In genomic region chr2:233846387-233847247, GRCh38 we compare ENCODE assay signal across 26 cellular contexts. TPM values are rescaled to one million over a fixed set of nuclear protein-coding genes. Genes with fewer than 3 reads are reported as not detected.
DNase-seq lines count a peak whose midpoint lies in the region; ATAC-seq, FAIRE-seq and TF ChIP-seq lines count a peak whose summit lies in the region.
"Had no signal": no experiment of that assay in that cellular context is flagged by ENCODE, and none has a peak within 500 bp of the region (broad histone marks: within the 10 kb centered on the region; RNA-seq: fewer than 3 reads in every experiment).

No MANE protein-coding gene starts in this region.

- no peak for FAIRE-seq in GM12878 (lab: Jason Lieb, UNC)

- H4K20me1 ChIP-seq in Loucy (ENCODE audit: insufficient read depth, low read length, poor library complexity, severe bottlenecking) (peaks cover 53% of the 10 kb centered on the region), GM12878 (ENCODE audit: control insufficient read depth, insufficient read depth) (no peaks in the 10 kb centered on the region), osteoblast (ENCODE audit: insufficient read depth, low read length) (no peaks in the 10 kb centered on the region)

- TF ChIP-seq CTCF in Loucy (conservative IDR thresholded peaks at IDR 0.05; ENCODE audit: low read length) (no peak), GM12878 (IDR thresholded peaks at IDR 0.05 in 2 of 3, conservative IDR thresholded peaks at IDR 0.05 in 1 of 3; ENCODE audit: control insufficient read depth in 2 of 3, extremely low read depth in 1 of 3, insufficient read depth in 1 of 3, low read depth in 3 of 3, low read length in 3 of 3) (no peak), osteoblast (IDR thresholded peaks at IDR 0.05; ENCODE audit: extremely low read depth, low read depth, low read length) (no peak), progenitor cell of endocrine pancreas (IDR thresholded peaks at IDR 0.05; ENCODE audit: unreplicated experiment) (no peak)

- H3K4me1 Mint-ChIP-seq in activated CD4-positive, alpha-beta memory T cell treated with anti-CD3 and anti-CD28 coated beads, Interleukin-2, amount 10 ng/mL, durations not matched to agents 7 days and 5 days: peaks cover 63% of the 10 kb centered on the region
- H3K4me1 Mint-ChIP-seq in activated CD4-positive, alpha-beta memory T cell treated with anti-CD3 and anti-CD28 coated beads for 36 hours (ENCODE audit: low read depth): peaks cover under 1% of the 10 kb centered on the region
- no peaks in the 10 kb centered on the region for H3K4me1 Mint-ChIP-seq in progenitor cell of endocrine pancreas (ENCODE audit: low read depth)

- H3K4me3 ChIP-seq in Loucy (ENCODE audit: low read length, poor library complexity, severe bottlenecking) (peak overlapping the region; percentile 19), GM12878 (no peak overlapping the region), osteoblast (ENCODE audit: insufficient read depth, low read length) (no peak overlapping the region)
- H3K4me3 ChIP-seq: heart left ventricle, smooth muscle cell, thoracic aorta had no signal

- intact Hi-C loops in activated CD4-positive, alpha-beta memory T cell treated with anti-CD3 and anti-CD28 coated beads for 36 hours (cut with micrococcal nuclease): no loop called here
- intact Hi-C loops in GM12878 (cut with micrococcal nuclease; ENCODE audit: unreplicated experiment): no loop called here

- no peaks in the 10 kb centered on the region for H3F3A ChIP-seq in Loucy (ENCODE audit: low read depth)

- peaks cover 96% of the 10 kb centered on the region for H3K36me3 ChIP-seq in Loucy (ENCODE audit: insufficient read depth, low read length)
- H3K36me3 ChIP-seq in GM12878 (ENCODE audit: control insufficient read depth in 2 of 2, insufficient read depth in 2 of 2, low read length in 1 of 2): peaks cover 45 to 51% of the 10 kb centered on the region in 2 experiments
- peaks cover 92% of the 10 kb centered on the region for H3K36me3 ChIP-seq in osteoblast (ENCODE audit: insufficient read depth, low read length)
- H3K36me3 ChIP-seq: thoracic aorta had no signal

- no peak for TF ChIP-seq POLR2A in GM12878 (IDR thresholded peaks at IDR 0.05; ENCODE audit: low read depth, low read length)

- WGBS in GM12878 (ENCODE audit: insufficient coverage, insufficient replicate concordance, low lambda C conversion rate, missing lambda C conversion rate): 90% methylated on average over 16 of the region's 16 CpGs

- H3K9me3 Mint-ChIP-seq in activated CD4-positive, alpha-beta memory T cell treated with anti-CD3 and anti-CD28 coated beads, Interleukin-2, amount 10 ng/mL, durations not matched to agents 7 days and 5 days: no peaks in the 10 kb centered on the region
- no peaks in the 10 kb centered on the region for H3K9me3 Mint-ChIP-seq in activated CD4-positive, alpha-beta memory T cell treated with anti-CD3 and anti-CD28 coated beads for 36 hours
- H3K9me3 Mint-ChIP-seq in progenitor cell of endocrine pancreas (ENCODE audit: low read depth): no peaks in the 10 kb centered on the region
- H3K9me3 Mint-ChIP-seq: activated T-cell treated with anti-CD3 and anti-CD28 coated beads, Interleukin-2, amount 50 U/mL, for 24 hours had no signal

- CTCF ChIA-PET in activated CD4-positive, alpha-beta memory T cell treated with anti-CD3 and anti-CD28 coated beads, Interleukin-2, amount 10 ng/mL, durations not matched to agents 7 days and 5 days (lab: Charles Lee): interaction anchor here (1.6 kb wide), 1 partner anchor 11 kb away, joined by 5 read pairs; no protein-coding TSS in a partner anchor
- CTCF ChIA-PET in activated CD4-positive, alpha-beta memory T cell treated with anti-CD3 and anti-CD28 coated beads for 36 hours (lab: Charles Lee): interaction anchor here (0.5 kb wide), 1 partner anchor 11 kb away, joined by 3 read pairs; no protein-coding TSS in a partner anchor
- CTCF ChIA-PET in GM12878 (lab: Yijun Ruan, JAX): interaction anchor here (0.7 kb wide), 1 partner anchor 13 kb away, joined by 3 read pairs; no protein-coding TSS in a partner anchor

- H2AFZ ChIP-seq in Loucy (ENCODE audit: low read length) (no peak overlapping the region), GM12878 (ENCODE audit: control insufficient read depth, low read depth, low read length) (no peak overlapping the region), osteoblast (ENCODE audit: low read length) (peak overlapping the region; percentile 3)

- RAD21 ChIA-PET in GM12878 (lab: Charles Lee; ENCODE audit: unreplicated experiment): no interaction called here

- BruUV-seq in GM12878 (replicated peaks; lab: Mats Ljungman, UMichigan): no TSS peak

- in situ Hi-C loops in GM12878 (cut with MboI): no loop called here

- ATAC-seq in GM12878 (peak; percentile 49; the same call in 2 of the 3 replicates), HG02884 (IDR thresholded peaks at IDR 0.05; ENCODE audit: unreplicated experiment) (no peak)

- no peaks in the 10 kb centered on the region for H3K27me3 ChIP-seq in Loucy (ENCODE audit: insufficient read depth, low read length, poor library complexity, severe bottlenecking)
- no peaks in the 10 kb centered on the region for H3K27me3 ChIP-seq in GM12878 (replicated peaks in 1 of 2; ENCODE audit: control insufficient read depth in 2 of 2, insufficient read depth in 2 of 2, low read length in 1 of 2)
- no peaks in the 10 kb centered on the region for H3K27me3 ChIP-seq in osteoblast (ENCODE audit: insufficient read depth, low read length)
- H3K27me3 ChIP-seq: heart left ventricle had no signal

- no peaks in the 10 kb centered on the region for H3K9me2 ChIP-seq in Loucy (replicated peaks; ENCODE audit: low read depth, low read length)

- H3K9me3 ChIP-seq in Loucy (ENCODE audit: insufficient read depth, low read depth, low read length) (no peaks in the 10 kb centered on the region), GM12878 (replicated peaks; ENCODE audit: control insufficient read depth, insufficient read depth, low read length) (no peaks in the 10 kb centered on the region), osteoblast (ENCODE audit: low read depth, low read length) (no peaks in the 10 kb centered on the region)
- H3K9me3 ChIP-seq: Caco-2, heart left ventricle, thoracic aorta had no signal

- DNase-seq in activated CD4-positive, alpha-beta memory T cell treated with anti-CD3 and anti-CD28 coated beads, Interleukin-2, amount 10 ng/mL, durations not matched to agents 7 days and 5 days: peak; percentile 13
- no peak for DNase-seq in activated CD4-positive, alpha-beta memory T cell treated with anti-CD3 and anti-CD28 coated beads for 36 hours
- DNase-seq in GM12878 (ENCODE audit: low read depth, low spot score) (no peak), osteoblast (ENCODE audit: insufficient read length, low spot score, missing footprints) (no peak), progenitor cell of endocrine pancreas (ENCODE audit: low spot score, unreplicated experiment) (no peak)
- DNase-seq in activated effector memory CD4-positive, alpha-beta T cell treated with Interleukin-2 at 50 U/mL for 16 hours: no peak
- DNase-seq: activated CD4-positive, CD25-positive, alpha-beta regulatory T cell; activated naive CD4-positive, alpha-beta T cell treated with Interleukin-2 at 50 U/mL for 16 hours; activated T-cell treated with anti-CD3 and anti-CD28 coated beads, Interleukin-2, amount 50 U/mL, for 24 hours; Caco-2; central memory CD4-positive, alpha-beta T cell; H7; heart left ventricle; mesenchymal stem cell; NCI-H1092; NCI-H187; NCI-H2227 treated with DMSO at 0.1 percent for 48 hours; NCI-H69; retina; stimulated activated CD4-positive, alpha-beta T cell treated with anti-CD3 and anti-CD28 coated beads, Interleukin-2, amount 100 ng/mL, for 24 hours; T1000 had no signal

- SMC1A ChIA-PET in GM12878 (lab: Charles Lee; ENCODE audit: uncharacterized antibody, unreplicated experiment): interaction anchor here (0.6 to 1.2 kb wide), 2 partner anchors 10 to 1496 kb away, joined by 3 to 4 read pairs; no protein-coding TSS in a partner anchor

- H3K4me1 ChIP-seq in Loucy (ENCODE audit: insufficient read depth, low read length, poor library complexity, severe bottlenecking): peaks cover 42% of the 10 kb centered on the region
- no peaks in the 10 kb centered on the region for H3K4me1 ChIP-seq in GM12878 (ENCODE audit: control insufficient read depth, insufficient read depth, low read length)
- peaks cover under 1% of the 10 kb centered on the region for H3K4me1 ChIP-seq in osteoblast (ENCODE audit: insufficient read depth, low read length)
- H3K4me1 ChIP-seq: Caco-2, heart left ventricle had no signal

- no peaks in the 10 kb centered on the region for H3K27me3 Mint-ChIP-seq in activated CD4-positive, alpha-beta memory T cell treated with anti-CD3 and anti-CD28 coated beads, Interleukin-2, amount 10 ng/mL, durations not matched to agents 7 days and 5 days
- H3K27me3 Mint-ChIP-seq in activated CD4-positive, alpha-beta memory T cell treated with anti-CD3 and anti-CD28 coated beads for 36 hours: no peaks in the 10 kb centered on the region
- no peaks in the 10 kb centered on the region for H3K27me3 Mint-ChIP-seq in progenitor cell of endocrine pancreas
- H3K27me3 Mint-ChIP-seq: activated T-cell treated with anti-CD3 and anti-CD28 coated beads, Interleukin-2, amount 50 U/mL, for 24 hours had no signal

- H3K27ac Mint-ChIP-seq in activated CD4-positive, alpha-beta memory T cell treated with anti-CD3 and anti-CD28 coated beads, Interleukin-2, amount 10 ng/mL, durations not matched to agents 7 days and 5 days: no peak overlapping the region
- H3K27ac Mint-ChIP-seq in activated CD4-positive, alpha-beta memory T cell treated with anti-CD3 and anti-CD28 coated beads for 36 hours: no peak overlapping the region
- no peak overlapping the region for H3K27ac Mint-ChIP-seq in progenitor cell of endocrine pancreas
- H3K27ac Mint-ChIP-seq: activated T-cell treated with anti-CD3 and anti-CD28 coated beads, Interleukin-2, amount 50 U/mL, for 24 hours had no signal

- POLR2A ChIA-PET in activated CD4-positive, alpha-beta memory T cell treated with anti-CD3 and anti-CD28 coated beads, Interleukin-2, amount 10 ng/mL, durations not matched to agents 7 days and 5 days (lab: Charles Lee): interaction anchor here (0.8 kb wide), 1 partner anchor 8 kb away, joined by 3 read pairs; no protein-coding TSS in a partner anchor
- POLR2A ChIA-PET in activated CD4-positive, alpha-beta memory T cell treated with anti-CD3 and anti-CD28 coated beads for 36 hours (lab: Charles Lee): no interaction called here
- POLR2A ChIA-PET in GM12878 (lab: Charles Lee): no interaction called here

- no peak for TF ChIP-seq EP300 in GM12878 (IDR thresholded peaks at IDR 0.05; ENCODE audit: borderline replicate concordance in 1 of 2, control insufficient read depth in 1 of 2, low read depth in 2 of 2, low read length in 2 of 2)

- no peak overlapping the region for H3K4me3 Mint-ChIP-seq in activated CD4-positive, alpha-beta memory T cell treated with anti-CD3 and anti-CD28 coated beads, Interleukin-2, amount 10 ng/mL, durations not matched to agents 7 days and 5 days
- H3K4me3 Mint-ChIP-seq in activated CD4-positive, alpha-beta memory T cell treated with anti-CD3 and anti-CD28 coated beads for 36 hours: no peak overlapping the region
- H3K4me3 Mint-ChIP-seq in progenitor cell of endocrine pancreas (ENCODE audit: low read depth): no peak overlapping the region
- H3K4me3 Mint-ChIP-seq: activated T-cell treated with anti-CD3 and anti-CD28 coated beads, Interleukin-2, amount 50 U/mL, for 24 hours had no signal

- peaks cover 98% of the 10 kb centered on the region for H3K36me3 Mint-ChIP-seq in activated CD4-positive, alpha-beta memory T cell treated with anti-CD3 and anti-CD28 coated beads, Interleukin-2, amount 10 ng/mL, durations not matched to agents 7 days and 5 days (ENCODE audit: low read depth)
- H3K36me3 Mint-ChIP-seq in activated CD4-positive, alpha-beta memory T cell treated with anti-CD3 and anti-CD28 coated beads for 36 hours: peaks cover 91% of the 10 kb centered on the region
- peaks cover 16% of the 10 kb centered on the region for H3K36me3 Mint-ChIP-seq in progenitor cell of endocrine pancreas (ENCODE audit: insufficient read depth)

- H3K27ac ChIP-seq in GM12878 (ENCODE audit: control insufficient read depth, insufficient read depth) (no peak overlapping the region), osteoblast (ENCODE audit: low read depth, low read length) (no peak overlapping the region)
- H3K27ac ChIP-seq: heart left ventricle, thoracic aorta had no signal

- H3K79me2 ChIP-seq in Loucy (ENCODE audit: insufficient read depth, low read length) (peaks cover 100% of the 10 kb centered on the region), GM12878 (ENCODE audit: control insufficient read depth, insufficient read depth, low read length) (peaks cover 16% of the 10 kb centered on the region), osteoblast (ENCODE audit: insufficient read depth, low read length) (peaks cover 88% of the 10 kb centered on the region)

- TF ChIP-seq RAD21 in GM12878 (IDR thresholded peaks at IDR 0.05; ENCODE audit: insufficient read depth, low read depth, low read length): no peak

- H3K4me2 ChIP-seq in Loucy (ENCODE audit: low read depth, low read length, poor library complexity, severe bottlenecking) (peak overlapping the region; percentile 52), GM12878 (ENCODE audit: control insufficient read depth, insufficient read depth) (no peak overlapping the region), osteoblast (ENCODE audit: insufficient read depth, low read length) (no peak overlapping the region)
- H3K4me2 ChIP-seq: smooth muscle cell had no signal

- H3K9ac ChIP-seq in Loucy (ENCODE audit: low read depth, low read length, poor library complexity, severe bottlenecking) (no peak overlapping the region), GM12878 (ENCODE audit: control insufficient read depth, insufficient read depth, low read length) (no peak overlapping the region)

RNA-seq across cellular contexts. Expression of gene HJURP, which starts 7.7 kb away (rescaled TPM):
- 100 to 1,000 TPM; 126 to 129 TPM for total RNA-seq in activated CD4-positive, alpha-beta memory T cell treated with anti-CD3 and anti-CD28 coated beads, Interleukin-2, amount 10 ng/mL, durations not matched to agents 7 days and 5 days
- 100 to 1,000 TPM in 1 of 2 experiments, 10 to 100 TPM in 1; 98.4 to 102 TPM for total RNA-seq in activated CD4-positive, alpha-beta memory T cell treated with anti-CD3 and anti-CD28 coated beads for 36 hours
- total RNA-seq in GM12878 (2013; cell fraction: nucleolus; rRNA removed): 48.9 and 49.7 TPM in 2 replicates
- total RNA-seq in GM12878 (2014; rRNA removed) (27.0 and 28.9 TPM in 2 replicates), GM12878 (2014; rRNA removed; fragmentation: Illumina TruSeq; extraction: Trizol) (35.3 and 35.4 TPM in 2 replicates), GM12878 (2021) (45.6 and 49.6 TPM in 2 replicates), osteoblast (2.9 and 3.5 TPM in 2 replicates), progenitor cell of endocrine pancreas (22.0 and 23.1 TPM in 2 replicates)
- 15.9 TPM for polyA plus RNA-seq in GM12878 (2011; ENCODE audit: low read depth)
- polyA plus RNA-seq in GM12878 (2011; rRNA removed) (57.4 and 68.9 TPM in 2 replicates), GM12878 (2014; fragmentation: Illumina TruSeq; extraction: Trizol) (45.2 and 49.7 TPM in 2 replicates), GM12878 (2014; fragmentation: Nextera tagmentation; extraction: Ambion mirVana) (10 to 100 TPM; 12.7 to 12.9 TPM), GM12878 (2014; rRNA removed) (43.6 and 43.7 TPM in 2 replicates), GM12878 (2016; fragmentation: Nextera tagmentation; extraction: Ambion mirVana) (10 to 100 TPM; 52.4 to 63.1 TPM)
- polyA plus RNA-seq in GM12878 (2011; cell fraction: cytosol; rRNA removed): 54.1 and 63.5 TPM in 2 replicates
- 94.2 and 142 TPM in 2 replicates for polyA plus RNA-seq in GM12878 (2011; cell fraction: nucleus; rRNA removed)
- 21.1 and 22.8 TPM in 2 replicates for polyA plus RNA-seq in GM12878 (2012)
- polyA minus RNA-seq in GM12878 (2011; rRNA and poly(A)+ RNA removed): 106 and 138 TPM in 2 replicates
- 29.7 and 42.4 TPM in 2 replicates for polyA minus RNA-seq in GM12878 (2011; cell fraction: cytosol; rRNA and poly(A)+ RNA removed)
- 25.0 and 25.6 TPM in 2 replicates for polyA minus RNA-seq in GM12878 (2011; cell fraction: nucleus; rRNA and poly(A)+ RNA removed)
- polyA plus RNA-seq: aorta had no signal
